ENCODE assay signal across 8 cellular contexts in genomic region chr9:6759114-6759977, GRCh38. TPM values are rescaled to one million over a fixed set of nuclear protein-coding genes. Genes with fewer than 3 reads are reported as not detected.
A peak's percentile ranks its signal among the peaks of the same experiment; 100 is the strongest.
DNase-seq lines count a peak whose midpoint lies in the region; ATAC-seq and TF ChIP-seq lines count a peak whose summit lies in the region.

No MANE protein-coding gene starts in this region.

- H3K4me3 Mint-ChIP-seq in T-helper 17 cell (peak overlapping the region; percentile 96), mesothelial cell of epicardium (peak overlapping the region; percentile 86), type B pancreatic cell (peak overlapping the region; percentile 99)

- H3K9me3 ChIP-seq in T-helper 17 cell (ENCODE audit: control insufficient read depth, low read length, poor library complexity, severe bottlenecking) (no peaks in the 10 kb centered on the region), colonic mucosa (no peaks in the 10 kb centered on the region)

- peak overlapping the region; percentile 85 to 91 for H3K9ac ChIP-seq in colonic mucosa (ENCODE audit: low read depth in 2 of 2, low read length in 2 of 2)

- no peaks in the 10 kb centered on the region for H3K27me3 ChIP-seq in colonic mucosa

- H3K27ac Mint-ChIP-seq in T-helper 17 cell (peak overlapping the region; percentile 97), mesothelial cell of epicardium (peak overlapping the region; percentile 82), type B pancreatic cell (peak overlapping the region; percentile 96)

- intact Hi-C loops in colonic mucosa (cut with DNase I) = loop anchor here (5.0 kb wide), 1 partner anchor 77 kb away; no protein-coding TSS in a partner anchor

- H3K4me1 Mint-ChIP-seq in T-helper 17 cell (peaks cover 39% of the 10 kb centered on the region), mesothelial cell of epicardium (peaks cover 8% of the 10 kb centered on the region), type B pancreatic cell (ENCODE audit: unreplicated experiment) (peaks cover 4% of the 10 kb centered on the region)

- H3K27me3 Mint-ChIP-seq in T-helper 17 cell (no peaks in the 10 kb centered on the region), mesothelial cell of epicardium (ENCODE audit: low read depth) (no peaks in the 10 kb centered on the region), type B pancreatic cell (peaks cover 9% of the 10 kb centered on the region)

- H3K36me3 Mint-ChIP-seq in T-helper 17 cell (ENCODE audit: low read depth) (no peaks in the 10 kb centered on the region), mesothelial cell of epicardium (no peaks in the 10 kb centered on the region), type B pancreatic cell (no peaks in the 10 kb centered on the region)

- ATAC-seq in GM19395 (IDR thresholded peaks at IDR 0.05; ENCODE audit: unreplicated experiment) (peak; percentile 25), T-helper 17 cell (peak; percentile 32)

- H3K9me3 Mint-ChIP-seq in mesothelial cell of epicardium (peaks cover 6% of the 10 kb centered on the region), type B pancreatic cell (peaks cover 6% of the 10 kb centered on the region)

- peak; percentile 15 for DNase-seq in COLO668 (lab: John Stamatoyannopoulos, UW; ENCODE audit: unreplicated experiment)
- peak; percentile 32 for DNase-seq in HPDE6-E6E7 (ENCODE audit: extremely low spot score)
- DNase-seq in T-helper 17 cell = peak in 2 of 3 donors; percentile 12 to 29
- DNase-seq in colonic mucosa = peak; percentile 37
- DNase-seq in mesothelial cell of epicardium (ENCODE audit: low spot score in 2 of 2, unreplicated experiment in 2 of 2) = no peak
- no peak for DNase-seq in type B pancreatic cell (ENCODE audit: extremely low spot score, unreplicated experiment)
- DNase-seq in NK-92 treated with Interleukin-12 subunit alpha and Interleukin-12 subunit beta, amount 100 ng/mL, for 24 hours (lab: John Stamatoyannopoulos, UW) = no peak

- H3K36me3 ChIP-seq in colonic mucosa = no peaks in the 10 kb centered on the region

- no peaks in the 10 kb centered on the region for H3K4me1 ChIP-seq in colonic mucosa

- H3K4me3 ChIP-seq in colonic mucosa = peak overlapping the region; percentile 72

- TF ChIP-seq CTCF in colonic mucosa (IDR thresholded peaks at IDR 0.05) (no peak), mesothelial cell of epicardium (IDR thresholded peaks at IDR 0.05; ENCODE audit: unreplicated experiment) (no peak), type B pancreatic cell (conservative IDR thresholded peaks at IDR 0.05) (no peak)

- H3K27ac ChIP-seq in colonic mucosa = peak overlapping the region; percentile 87

RNA-seq across cellular contexts. Expression of gene KDM4C, which starts 1.6 kb away (rescaled TPM):
- 10 to 100 TPM; 97.7 to 98.6 TPM for total RNA-seq in T-helper 17 cell
- total RNA-seq in colonic mucosa = 10 to 100 TPM; 37.3 to 42.0 TPM
- 25.4 to 26.8 TPM (median 25.7 TPM) in 3 replicates for total RNA-seq in mesothelial cell of epicardium
- total RNA-seq in type B pancreatic cell (ENCODE audit: low replicate concordance) = 16.5 and 25.4 TPM in 2 replicates

Comparison
In these comparisons a context has a peak if more than half of its experiments do, and no peak if none do; other contexts are left out.
1. DNase-seq: peak in COLO668 (single experiment), HPDE6-E6E7 (single experiment), T-helper 17 cell (2 of 3) and colonic mucosa (single experiment); none in mesothelial cell of epicardium (0 of 2), type B pancreatic cell (single experiment) and NK-92 treated with Interleukin-12 subunit alpha and Interleukin-12 subunit beta, amount 100 ng/mL, for 24 hours (single experiment).
2. Peak in every context shown above with its lines, with median percentiles within 50 percentile points of each other: H3K27ac Mint-ChIP-seq and H3K4me3 Mint-ChIP-seq.